In the genomic region with DNA sequence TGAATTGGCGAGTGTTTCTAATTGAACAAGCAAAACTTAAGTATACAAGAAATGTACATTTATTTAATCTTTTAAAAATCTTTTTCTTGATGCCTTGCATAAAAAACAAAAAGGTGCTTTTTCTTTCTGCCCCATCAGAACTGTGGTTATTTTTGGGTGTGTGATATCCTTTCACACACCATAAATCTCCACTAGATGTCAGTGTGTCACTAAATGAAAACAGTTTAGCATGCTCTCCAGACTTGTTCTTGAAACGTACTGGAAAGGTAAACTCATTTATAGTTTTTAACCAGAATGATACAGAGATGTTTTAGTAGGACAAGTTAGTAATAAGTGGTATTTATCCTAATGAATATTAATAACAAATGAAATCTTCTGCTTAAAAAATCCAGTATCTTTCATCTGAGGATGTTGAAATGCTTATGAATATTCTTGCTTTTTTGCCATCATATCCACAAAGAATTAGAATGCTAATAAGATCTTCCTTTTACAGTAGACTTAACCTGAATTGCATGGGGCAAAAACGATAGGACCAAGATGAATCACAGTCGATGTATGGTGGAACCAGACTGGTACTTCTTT, we compare ENCODE assay signal across 8 cellular contexts.
DNase-seq lines count a peak whose midpoint lies in the region; ATAC-seq and TF ChIP-seq lines count a peak whose summit lies in the region.

No MANE protein-coding gene starts in this region.

- no peaks in the 10 kb centered on the region for H4K20me1 ChIP-seq in hepatocyte (ENCODE audit: insufficient read depth, poor library complexity, severe bottlenecking)

- WGBS in adrenal gland, 4 donors: 55 to 65% (median 62%) methylated on average over 4 of the region's 4 CpGs
- whole genome bisulfite sequencing in hepatocyte (ENCODE audit: low lambda C conversion rate, missing lambda C conversion rate): 53% methylated on average over 4 of the region's 4 CpGs

- no peak overlapping the region for H3K4me2 ChIP-seq in hepatocyte

- ATAC-seq in GM18861 (IDR thresholded peaks at IDR 0.05; ENCODE audit: unreplicated experiment) (peak; percentile 94), HG03025 (IDR thresholded peaks at IDR 0.05; ENCODE audit: low FRiP score, unreplicated experiment) (peak; percentile 83)
- ATAC-seq in stimulated activated naive CD8-positive, alpha-beta T cell treated with anti-CD3 and anti-CD28 coated beads, Interleukin-15, Interleukin-2, amounts not matched to agents 100 U/mL and 50 U/mL, for 24 hours: peak; percentile 68

- H3K4me3 ChIP-seq in adrenal gland (no peak overlapping the region), hepatocyte (no peak overlapping the region)

- no peak for TF ChIP-seq POLR2A in adrenal gland (IDR thresholded peaks at IDR 0.05)

- DNase-seq in DMS 273 (lab: John Stamatoyannopoulos, UW; ENCODE audit: unreplicated experiment): peak; percentile 83
- peak; percentile 9 for DNase-seq in NCI-H2107 (lab: John Stamatoyannopoulos, UW)
- DNase-seq in adrenal gland: no peak
- DNase-seq in hepatocyte (ENCODE audit: low spot score): peak; percentile 61
- DNase-seq in stimulated activated naive CD8-positive, alpha-beta T cell treated with anti-CD3 and anti-CD28 coated beads, Interleukin-15, Interleukin-2, amounts not matched to agents 100 U/mL and 50 U/mL, for 24 hours: peak; percentile 4
- no peak for DNase-seq in activated naive CD4-positive, alpha-beta T cell treated with anti-CD3 and anti-CD28 coated beads, Interleukin-2, amount 50 U/mL, for 16 hours

- H3K36me3 ChIP-seq in adrenal gland (replicated peaks in 1 of 2): no peaks in the 10 kb centered on the region
- H3K36me3 ChIP-seq in hepatocyte (replicated peaks; ENCODE audit: insufficient read depth, low read depth): no peaks in the 10 kb centered on the region

- no peaks in the 10 kb centered on the region for H3K27me3 ChIP-seq in adrenal gland
- H3K27me3 ChIP-seq in hepatocyte: no peaks in the 10 kb centered on the region

- no peaks in the 10 kb centered on the region for H3K9me2 ChIP-seq in hepatocyte (replicated peaks; ENCODE audit: insufficient read depth)

- H3K79me2 ChIP-seq in hepatocyte: no peaks in the 10 kb centered on the region

- H3K9me3 ChIP-seq in adrenal gland (replicated peaks in 1 of 3) (no peaks in the 10 kb centered on the region), hepatocyte (ENCODE audit: low read depth) (no peaks in the 10 kb centered on the region)

- H2AFZ ChIP-seq in hepatocyte: no peak overlapping the region

- intact Hi-C loops in adrenal gland (cut with DNase I): no loop called here

- H3K27ac ChIP-seq in adrenal gland (no peak overlapping the region), hepatocyte (no peak overlapping the region)

- peak; percentile 43 to 78 (median 49) for TF ChIP-seq CTCF in adrenal gland (IDR thresholded peaks at IDR 0.05)
- peak; percentile 79 for TF ChIP-seq CTCF in hepatocyte (IDR thresholded peaks at IDR 0.05; ENCODE audit: poor library complexity)

- H3K4me1 ChIP-seq in adrenal gland (replicated peaks in 1 of 2) (no peaks in the 10 kb centered on the region), hepatocyte (ENCODE audit: insufficient read depth) (no peaks in the 10 kb centered on the region)

Comparison
In these comparisons a context has a peak if more than half of its experiments do, and no peak if none do; other contexts are left out.
1. DNase-seq: peak in DMS 273 (single experiment), NCI-H2107 (single experiment), hepatocyte (single experiment) and stimulated activated naive CD8-positive, alpha-beta T cell treated with anti-CD3 and anti-CD28 coated beads, Interleukin-15, Interleukin-2, amounts not matched to agents 100 U/mL and 50 U/mL, for 24 hours (single experiment); none in adrenal gland (0 of 7) and activated naive CD4-positive, alpha-beta T cell treated with anti-CD3 and anti-CD28 coated beads, Interleukin-2, amount 50 U/mL, for 16 hours (single experiment).
2. Peak in every context shown above with its lines, with median percentiles within 50 percentile points of each other: ATAC-seq.